Comparison of ENCODE assay signal across 32 cellular contexts in genomic region chr4:107366016-107366415, GRCh38.
"Had no signal": no experiment of that assay in that cellular context is flagged by ENCODE, and none has a peak within 500 bp of the region (broad histone marks: within the 10 kb centered on the region; RNA-seq: fewer than 3 reads in every experiment).

No MANE protein-coding gene starts in this region.

- H3K9me3 ChIP-seq: Peyer's patch had no signal

- H3K27me3 ChIP-seq: Peyer's patch had no signal

- H3K36me3 ChIP-seq: Peyer's patch, WERI-Rb-1 had no signal

- H3K4me1 ChIP-seq: Peyer's patch had no signal

- H3K27ac ChIP-seq: Peyer's patch, RWPE1, WERI-Rb-1 had no signal

- FAIRE-seq: bronchial epithelial cell had no signal

- DNase-seq: activated CD4-positive, alpha-beta T cell treated with anti-CD3 and anti-CD28 coated beads, Interleukin-2, amount 10 ng/mL, durations not matched to agents 24 days and 14 days; activated CD4-positive, alpha-beta T cell treated with anti-CD3 and anti-CD28 coated beads, Interleukin-2, amount 50 U/mL, for 48 hours; activated CD8-positive, alpha-beta T cell treated with anti-CD3 and anti-CD28 coated beads, Interleukin-2, amount 10 ng/mL, durations not matched to agents 7 days and 5 days; activated gamma-delta T cell treated with Interleukin-2 at 50 U/mL for 16 hours; activated naive CD4-positive, alpha-beta T cell treated with anti-CD3 and anti-CD28 coated beads for 36 hours; activated naive CD8-positive, alpha-beta T cell treated with anti-CD3 and anti-CD28 coated beads, Interleukin-2, amount 50 U/mL, for 24 hours; activated T-cell treated with anti-CD3 and anti-CD28 coated beads for 4 hours; activated T-cell treated with anti-CD3 and anti-CD28 coated beads, Interleukin-2, amount 50 U/mL, for 4 hours; anterior cingulate cortex; caudate nucleus; cerebellar nuclear complex; KG1; MM.1S; NCI-H1092 treated with DMSO at 0.1 percent for 48 hours; NCI-H1417 treated with DMSO at 0.1 percent for 48 hours; NCI-H187 treated with DMSO at 0.1 percent for 48 hours; NCI-H2081; NCI-H226; NCI-H446 treated with DMSO at 0.1 percent for 48 hours; NCI-H524; NCI-H69; NCI-H82; PC-3; Peyer's patch; SIG-M5; T-cell; T-helper 17 cell; WERI-Rb-1 had no signal

- H3K4me3 ChIP-seq: Peyer's patch had no signal

- ATAC-seq: activated CD8-positive, alpha-beta T cell treated with anti-CD3 and anti-CD28 coated beads, Interleukin-2, amount 10 ng/mL, durations not matched to agents 7 days and 5 days; activated naive CD8-positive, alpha-beta T cell treated with anti-CD3 and anti-CD28 coated beads, Interleukin-2, amount 50 U/mL, for 24 hours; activated T-cell treated with anti-CD3 and anti-CD28 coated beads, Interleukin-2, amount 50 U/mL, for 4 hours; PC-3; Right ventricle myocardium inferior; SK-N-SH treated with all-trans-retinoic acid at 6 μM for 48 hours; T-cell; T-helper 17 cell had no signal
